ENCODE assay signal across 22 cellular contexts in the genomic region with DNA sequence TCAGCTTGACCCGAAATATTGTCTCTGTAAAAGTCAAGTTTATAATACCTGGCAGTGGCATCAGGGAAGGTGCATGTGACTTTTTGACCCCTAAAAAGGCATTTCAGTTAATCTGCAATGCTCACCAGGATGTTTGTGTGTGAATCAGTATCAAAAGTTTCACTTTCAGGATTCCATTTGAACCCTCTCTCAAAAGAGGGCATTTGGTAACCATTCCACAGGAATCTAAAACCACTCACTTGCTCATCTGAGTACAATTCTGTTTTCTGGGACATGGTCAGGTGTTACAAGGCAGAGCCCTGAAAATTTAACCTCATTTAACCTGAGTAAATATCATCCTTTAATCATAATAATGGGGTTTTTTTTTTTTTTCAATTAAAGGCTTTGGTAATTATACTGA.
A peak's percentile ranks its signal among the peaks of the same experiment; 100 is the strongest.
DNase-seq lines count a peak whose midpoint lies in the region; ATAC-seq and TF ChIP-seq lines count a peak whose summit lies in the region.
"Had no signal": no experiment of that assay in that cellular context is flagged by ENCODE, and none has a peak within 500 bp of the region (broad histone marks: within the 10 kb centered on the region; RNA-seq: fewer than 3 reads in every experiment).

No MANE protein-coding gene starts in this region.

- POLR2A ChIA-PET in activated naive CD8-positive, alpha-beta T cell treated with anti-CD3 and anti-CD28 coated beads, Interleukin-2, amount 10 ng/mL, durations not matched to agents 7 days and 5 days (lab: Charles Lee) = no interaction called here

- H3K9me3 Mint-ChIP-seq in activated naive CD8-positive, alpha-beta T cell treated with anti-CD3 and anti-CD28 coated beads, Interleukin-2, amount 10 ng/mL, durations not matched to agents 7 days and 5 days = peaks cover 1% of the 10 kb centered on the region
- H3K9me3 Mint-ChIP-seq in activated naive CD8-positive, alpha-beta T cell treated with anti-CD3 and anti-CD28 coated beads, Interleukin-2, amount 50 U/mL, for 24 hours = no peaks in the 10 kb centered on the region
- H3K9me3 Mint-ChIP-seq: CD4-positive, alpha-beta memory T cell had no signal

- peaks cover 20% of the 10 kb centered on the region for H3K4me1 Mint-ChIP-seq in activated naive CD8-positive, alpha-beta T cell treated with anti-CD3 and anti-CD28 coated beads, Interleukin-2, amount 10 ng/mL, durations not matched to agents 7 days and 5 days
- peaks cover 8% of the 10 kb centered on the region for H3K4me1 Mint-ChIP-seq in activated naive CD8-positive, alpha-beta T cell treated with anti-CD3 and anti-CD28 coated beads, Interleukin-2, amount 50 U/mL, for 24 hours

- peak overlapping the region; percentile 43 for H3K27ac Mint-ChIP-seq in activated naive CD8-positive, alpha-beta T cell treated with anti-CD3 and anti-CD28 coated beads, Interleukin-2, amount 10 ng/mL, durations not matched to agents 7 days and 5 days
- no peak overlapping the region for H3K27ac Mint-ChIP-seq in activated naive CD8-positive, alpha-beta T cell treated with anti-CD3 and anti-CD28 coated beads, Interleukin-2, amount 50 U/mL, for 24 hours

- TF ChIP-seq POLR2A in esophagus squamous epithelium (IDR thresholded peaks at IDR 0.05) = no peak

- H3K9me3 ChIP-seq in RWPE2 (ENCODE audit: severe bottlenecking) = no peaks in the 10 kb centered on the region
- H3K9me3 ChIP-seq in psoas muscle = no peaks in the 10 kb centered on the region
- no peaks in the 10 kb centered on the region for H3K9me3 ChIP-seq in esophagus squamous epithelium

- 95 to 97% (median 97%) methylated on average over 1 of the region's 1 CpG for WGBS in psoas muscle, 3 donors
- 86 to 100% methylated on average over 1 of the region's 1 CpG for WGBS in esophagus squamous epithelium, 2 donors

- no peaks in the 10 kb centered on the region for H3K27me3 ChIP-seq in RWPE2 (ENCODE audit: insufficient read depth, poor library complexity, severe bottlenecking)
- H3K27me3 ChIP-seq in psoas muscle (ENCODE audit: insufficient read depth in 3 of 3, low read length in 2 of 3) = no peaks in the 10 kb centered on the region
- H3K27me3 ChIP-seq in esophagus squamous epithelium = no peaks in the 10 kb centered on the region
- no peaks in the 10 kb centered on the region for H3K27me3 ChIP-seq in H7 (ENCODE audit: control insufficient read depth, insufficient read depth, low read length)

- no peak for ATAC-seq in activated naive CD8-positive, alpha-beta T cell treated with anti-CD3 and anti-CD28 coated beads, Interleukin-2, amount 10 ng/mL, durations not matched to agents 7 days and 5 days (ENCODE audit: low read depth)
- no peak for ATAC-seq in activated naive CD8-positive, alpha-beta T cell treated with anti-CD3 and anti-CD28 coated beads, Interleukin-2, amount 50 U/mL, for 24 hours
- ATAC-seq in RWPE2 (ENCODE audit: low read depth) = no peak
- no peak for ATAC-seq in psoas muscle

- peaks cover 58% of the 10 kb centered on the region for H3K36me3 ChIP-seq in RWPE2 (ENCODE audit: low read depth)
- no peaks in the 10 kb centered on the region for H3K36me3 ChIP-seq in psoas muscle (ENCODE audit: insufficient read depth in 1 of 2, low read depth in 1 of 2)
- no peaks in the 10 kb centered on the region for H3K36me3 ChIP-seq in esophagus squamous epithelium
- H3K36me3 ChIP-seq in H7 (replicated peaks; ENCODE audit: control insufficient read depth, insufficient read depth, low read length) = no peaks in the 10 kb centered on the region

- intact Hi-C loops in psoas muscle (cut with DNase I) = no loop called here
- intact Hi-C loops in esophagus squamous epithelium (cut with DNase I) = no loop called here

- H3K4me3 ChIP-seq in RWPE2 (ENCODE audit: severe bottlenecking) (no peak overlapping the region), psoas muscle (no peak overlapping the region), esophagus squamous epithelium (no peak overlapping the region), H7 (ENCODE audit: insufficient read depth, low read depth, low read length) (no peak overlapping the region)

- no peaks in the 10 kb centered on the region for H3K27me3 Mint-ChIP-seq in activated naive CD8-positive, alpha-beta T cell treated with anti-CD3 and anti-CD28 coated beads, Interleukin-2, amount 10 ng/mL, durations not matched to agents 7 days and 5 days
- H3K27me3 Mint-ChIP-seq in activated naive CD8-positive, alpha-beta T cell treated with anti-CD3 and anti-CD28 coated beads, Interleukin-2, amount 50 U/mL, for 24 hours = no peaks in the 10 kb centered on the region
- H3K27me3 Mint-ChIP-seq: CD4-positive, alpha-beta memory T cell had no signal

- H3K4me3 Mint-ChIP-seq in activated naive CD8-positive, alpha-beta T cell treated with anti-CD3 and anti-CD28 coated beads, Interleukin-2, amount 10 ng/mL, durations not matched to agents 7 days and 5 days = no peak overlapping the region
- no peak overlapping the region for H3K4me3 Mint-ChIP-seq in activated naive CD8-positive, alpha-beta T cell treated with anti-CD3 and anti-CD28 coated beads, Interleukin-2, amount 50 U/mL, for 24 hours
- H3K4me3 Mint-ChIP-seq: CD4-positive, alpha-beta memory T cell had no signal

- TF ChIP-seq CTCF in RWPE2 (IDR thresholded peaks at IDR 0.05; ENCODE audit: poor library complexity, severe bottlenecking) (no peak), psoas muscle (IDR thresholded peaks at IDR 0.05) (no peak), esophagus squamous epithelium (IDR thresholded peaks at IDR 0.05) (no peak)

- H3K4me1 ChIP-seq in RWPE2 (ENCODE audit: insufficient read depth, poor library complexity, severe bottlenecking) (peaks cover 43% of the 10 kb centered on the region), psoas muscle (peaks cover 2% of the 10 kb centered on the region), esophagus squamous epithelium (peaks cover 12 to 23% (median 22%) of the 10 kb centered on the region in 3 donors)

- DNase-seq in activated naive CD8-positive, alpha-beta T cell treated with anti-CD3 and anti-CD28 coated beads, Interleukin-2, amount 10 ng/mL, durations not matched to agents 7 days and 5 days = no peak
- no peak for DNase-seq in activated naive CD8-positive, alpha-beta T cell treated with anti-CD3 and anti-CD28 coated beads, Interleukin-2, amount 50 U/mL, for 24 hours
- no peak for DNase-seq in RWPE2 (ENCODE audit: low spot score)
- peak; percentile 45 for DNase-seq in iris pigment epithelial cell (ENCODE audit: low read depth)
- DNase-seq in psoas muscle = no peak
- DNase-seq in esophagus squamous epithelium (lab: John Stamatoyannopoulos, UW) = no peak
- no peak for DNase-seq in H7
- DNase-seq: C1 segment of cervical spinal cord; CD4-positive, alpha-beta memory T cell; COR-L47; DMS53; GOT3; HCEC 1CT; KG1; NCI-H1048; NCI-H1417; NCI-H1694 treated with DMSO at 0.1 percent for 48 hours; NCI-H2081; NCI-H2227 treated with DMSO at 0.1 percent for 48 hours; NCI-H526 treated with DMSO at 0.1 percent for 48 hours; RPMI8226; SHP77 had no signal

- H3K27ac ChIP-seq in RWPE2 (ENCODE audit: poor library complexity, severe bottlenecking) (peak overlapping the region; percentile 100), psoas muscle (no peak overlapping the region), esophagus squamous epithelium (no peak overlapping the region)

- no peaks in the 10 kb centered on the region for H3K36me3 Mint-ChIP-seq in activated naive CD8-positive, alpha-beta T cell treated with anti-CD3 and anti-CD28 coated beads, Interleukin-2, amount 10 ng/mL, durations not matched to agents 7 days and 5 days
- no peaks in the 10 kb centered on the region for H3K36me3 Mint-ChIP-seq in activated naive CD8-positive, alpha-beta T cell treated with anti-CD3 and anti-CD28 coated beads, Interleukin-2, amount 50 U/mL, for 24 hours (ENCODE audit: low read depth)
- H3K36me3 Mint-ChIP-seq: CD4-positive, alpha-beta memory T cell had no signal
